ENCODE assay signal across 9 cellular contexts in the genomic region with DNA sequence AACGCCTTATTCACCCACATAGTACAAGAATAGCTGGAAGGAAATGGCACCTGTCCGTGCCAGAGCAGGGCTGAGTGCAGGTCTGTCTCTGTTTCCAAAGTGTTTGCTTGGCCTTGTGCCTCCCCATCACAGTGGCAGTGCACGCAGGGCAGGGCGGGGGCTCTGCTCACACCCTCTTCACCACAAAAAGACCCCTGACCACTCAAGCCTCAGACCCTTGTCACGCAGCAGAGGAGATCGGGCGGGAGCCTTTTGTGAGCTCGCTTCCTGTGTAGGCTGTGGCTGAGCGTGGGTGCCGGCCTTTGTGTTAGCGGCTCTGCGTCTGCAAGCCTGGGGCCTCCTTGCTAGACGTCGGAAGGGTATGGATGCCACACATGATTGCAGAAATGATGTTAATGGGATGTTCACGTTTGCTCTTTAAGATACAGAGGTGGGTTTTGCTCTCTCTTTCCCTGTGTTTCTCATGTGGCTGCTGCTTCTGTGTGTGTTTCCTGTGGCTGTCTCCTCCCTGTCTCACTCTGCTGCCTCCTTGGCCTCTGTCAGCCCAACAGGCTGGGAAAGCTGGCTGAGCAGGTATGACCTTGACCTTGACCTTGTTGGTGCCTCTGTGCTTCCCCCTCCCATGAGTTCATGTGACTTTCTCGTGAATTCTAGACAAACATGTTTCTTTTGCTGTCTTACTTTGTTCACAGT. TPM values are rescaled to one million over a fixed set of nuclear protein-coding genes. Genes with fewer than 3 reads are reported as not detected.
A peak's percentile ranks its signal among the peaks of the same experiment; 100 is the strongest.
DNase-seq lines count a peak whose midpoint lies in the region; ATAC-seq and TF ChIP-seq lines count a peak whose summit lies in the region.
"Had no signal": no experiment of that assay in that cellular context is flagged by ENCODE, and none has a peak within 500 bp of the region (broad histone marks: within the 10 kb centered on the region; RNA-seq: fewer than 3 reads in every experiment).

No MANE protein-coding gene starts in this region.

- H3K4me1 ChIP-seq in esophagus squamous epithelium: no peaks in the 10 kb centered on the region
- H3K4me1 ChIP-seq: tibial nerve had no signal

- peak; percentile 58 for ATAC-seq in GM19395 (IDR thresholded peaks at IDR 0.05; ENCODE audit: unreplicated experiment)
- ATAC-seq in GM18907 (IDR thresholded peaks at IDR 0.05; ENCODE audit: unreplicated experiment): no peak

- in situ Hi-C loops in ACHN (cut with HindIII; ENCODE audit: low pct_ligation_motif_present, low pct_unique_long_range_greater_than_20kb, low sequenced_read_pairs): no loop called here

- peak overlapping the region in 3 of 4 donors; percentile 34 to 70 (median 62) for H3K27ac ChIP-seq in esophagus squamous epithelium

- H3K4me3 ChIP-seq in esophagus squamous epithelium: peak overlapping the region in 1 of 4 donors; percentile 3

- H3K9me3 ChIP-seq in esophagus squamous epithelium: no peaks in the 10 kb centered on the region
- H3K9me3 ChIP-seq: tibial nerve had no signal

- peak; percentile 89 for DNase-seq in activated CD8-positive, alpha-beta memory T cell treated with anti-CD3 and anti-CD28 coated beads for 24 hours
- DNase-seq in esophagus squamous epithelium (lab: John Stamatoyannopoulos, UW) (no peak), NOMO-1 treated with dmso at 0.1 percent for 144 hours (lab: John Stamatoyannopoulos, UW; ENCODE audit: unreplicated experiment) (no peak), NCI-H524 (lab: John Stamatoyannopoulos, UW) (no peak), ACHN (no peak)
- peak; percentile 36 to 65 (median 37) for DNase-seq in stimulated activated CD4-positive, alpha-beta T cell treated with anti-CD3 and anti-CD28 coated beads, TNF-alpha, amount 100 ng/mL, for 48 hours (ENCODE audit: low read depth in 3 of 3)

- WGBS in esophagus squamous epithelium, 2 donors: 65 to 78% methylated on average over 14 to 16 of the region's 16 CpGs

- intact Hi-C loops in esophagus squamous epithelium (cut with DNase I): no loop called here

- H3K27me3 ChIP-seq in esophagus squamous epithelium: no peaks in the 10 kb centered on the region
- H3K27me3 ChIP-seq: tibial nerve had no signal

- H3K36me3 ChIP-seq in esophagus squamous epithelium: peaks cover 24 to 100% (median 58%) of the 10 kb centered on the region in 3 donors

- no peak for TF ChIP-seq POLR2A in esophagus squamous epithelium (IDR thresholded peaks at IDR 0.05)

- TF ChIP-seq CTCF in esophagus squamous epithelium (IDR thresholded peaks at IDR 0.05): no peak

RNA-seq across cellular contexts. Expression of a gene that starts 45.4 kb away (rescaled TPM):
- total RNA-seq in esophagus squamous epithelium: 10 to 100 TPM in 1 of 4 donors, 1 to 10 TPM in 1, under 1 TPM in 1, not detected in 1; 0.57 to 14.7 (median 8.2) TPM

Comparison
In these comparisons a context has a peak if more than half of its experiments do, and no peak if none do; other contexts are left out.
1. DNase-seq: peak in activated CD8-positive, alpha-beta memory T cell treated with anti-CD3 and anti-CD28 coated beads for 24 hours (single experiment) and stimulated activated CD4-positive, alpha-beta T cell treated with anti-CD3 and anti-CD28 coated beads, TNF-alpha, amount 100 ng/mL, for 48 hours (3 of 3); none in esophagus squamous epithelium (single experiment), NOMO-1 treated with dmso at 0.1 percent for 144 hours (single experiment), NCI-H524 (0 of 2) and ACHN (single experiment).